ENCODE assay signal across 1 cellular context in the genomic region with DNA sequence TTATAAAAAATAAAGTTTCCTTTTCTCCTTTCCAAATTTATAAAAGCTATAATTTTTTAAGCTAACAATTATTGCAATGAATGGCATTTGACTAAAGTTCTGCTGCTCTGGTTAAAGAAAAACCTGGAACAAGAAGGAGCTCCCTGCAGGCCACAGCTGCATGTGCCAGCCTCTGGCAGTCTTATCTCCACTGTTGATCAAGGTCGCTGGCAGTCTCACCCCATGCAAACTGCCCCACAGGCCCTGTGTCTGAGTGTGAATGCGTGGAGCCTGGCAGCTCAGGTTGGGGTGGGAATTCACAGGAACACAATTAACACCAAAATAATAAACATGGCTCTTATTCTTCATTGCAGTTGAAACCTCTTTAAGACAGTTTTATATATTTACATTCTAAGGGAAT.
TF ChIP-seq lines count a peak whose summit lies in the region.

No MANE protein-coding gene starts in this region.

TF ChIP-seq in HepG2, 621 proteins besides CTCF, POLR2A, EP300 and RAD21 (continued from another document):
- TF ChIP-seq ZNF570 (CRISPR knock-in tag; IDR thresholded peaks at IDR 0.05; ENCODE audit: borderline replicate concordance) (no peak), ZNF660 (CRISPR knock-in tag; IDR thresholded peaks at IDR 0.05; ENCODE audit: borderline replicate concordance, low read depth) (no peak), ZNF205 (CRISPR knock-in tag; IDR thresholded peaks at IDR 0.05) (no peak), SIX1 (CRISPR knock-in tag; IDR thresholded peaks at IDR 0.05; ENCODE audit: borderline replicate concordance) (no peak), ZNF790 (CRISPR knock-in tag; IDR thresholded peaks at IDR 0.05; ENCODE audit: borderline replicate concordance) (no peak), SP1 (IDR thresholded peaks at IDR 0.05) (no peak), SP1 (CRISPR knock-in tag; IDR thresholded peaks at IDR 0.05) (no peak)
